18 cellular contexts compared by ENCODE assay signal in genomic region chr12:27561535-27562350, GRCh38. TPM values are rescaled to one million over a fixed set of nuclear protein-coding genes. Genes with fewer than 3 reads are reported as not detected.
A peak's percentile ranks its signal among the peaks of the same experiment; 100 is the strongest.
DNase-seq lines count a peak whose midpoint lies in the region; ATAC-seq, FAIRE-seq and TF ChIP-seq lines count a peak whose summit lies in the region.
"Had no signal": no experiment of that assay in that cellular context is flagged by ENCODE, and none has a peak within 500 bp of the region (broad histone marks: within the 10 kb centered on the region; RNA-seq: fewer than 3 reads in every experiment).

No MANE protein-coding gene starts in this region.

- no peak overlapping the region for H3K4me3 ChIP-seq in brain microvascular endothelial cell (ENCODE audit: low read depth, low read length)
- no peak overlapping the region for H3K4me3 ChIP-seq in sigmoid colon

- no peak overlapping the region for H3K27ac Mint-ChIP-seq in effector memory CD8-positive, alpha-beta T cell
- H3K27ac Mint-ChIP-seq: activated naive CD8-positive, alpha-beta T cell had no signal

- no peak overlapping the region for H3K4me3 Mint-ChIP-seq in effector memory CD8-positive, alpha-beta T cell
- H3K4me3 Mint-ChIP-seq: activated naive CD8-positive, alpha-beta T cell had no signal

- no peaks in the 10 kb centered on the region for H3K36me3 Mint-ChIP-seq in effector memory CD8-positive, alpha-beta T cell (ENCODE audit: insufficient read depth)
- H3K36me3 Mint-ChIP-seq: activated naive CD8-positive, alpha-beta T cell had no signal

- no peaks in the 10 kb centered on the region for H3K4me1 Mint-ChIP-seq in effector memory CD8-positive, alpha-beta T cell (ENCODE audit: low read depth in 2 of 2)

- FAIRE-seq in GM12891 (lab: Jason Lieb, UNC): peak; percentile 55

- H3K36me3 ChIP-seq in brain microvascular endothelial cell (replicated peaks) (no peaks in the 10 kb centered on the region), sigmoid colon (no peaks in the 10 kb centered on the region)
- H3K36me3 ChIP-seq: BE2C had no signal

- intact Hi-C loops in sigmoid colon (cut with DNase I): no loop called here

- H3K27ac ChIP-seq in brain microvascular endothelial cell: peak overlapping the region; percentile 6
- peak overlapping the region in 3 of 4 donors; percentile 24 to 57 (median 40) for H3K27ac ChIP-seq in sigmoid colon

- H3K4me1 ChIP-seq in sigmoid colon: peaks cover 0 to 45% (median 28%) of the 10 kb centered on the region in 4 donors

- no peak for TF ChIP-seq POLR2A in GM12891 (IDR thresholded peaks at IDR 0.05; ENCODE audit: low read depth, low read length)
- TF ChIP-seq POLR2A in sigmoid colon (IDR thresholded peaks at IDR 0.05): no peak

- TF ChIP-seq EP300 in sigmoid colon (IDR thresholded peaks at IDR 0.05): no peak

- in situ Hi-C loops in brain microvascular endothelial cell (cut with HindIII; ENCODE audit: low pct_ligation_motif_present, low sequenced_read_pairs) (no loop called here), G401 (cut with HindIII; ENCODE audit: low sequenced_read_pairs) (no loop called here)

- no peaks in the 10 kb centered on the region for H3K9me3 ChIP-seq in sigmoid colon
- H3K9me3 ChIP-seq: BE2C had no signal

- H3K27me3 Mint-ChIP-seq in effector memory CD8-positive, alpha-beta T cell: peaks cover 20 to 22% of the 10 kb centered on the region in 2 donors
- H3K27me3 Mint-ChIP-seq: activated naive CD8-positive, alpha-beta T cell had no signal

- no peak for ATAC-seq in effector memory CD8-positive, alpha-beta T cell (replicated peaks)

- no peaks in the 10 kb centered on the region for H3K9me3 Mint-ChIP-seq in effector memory CD8-positive, alpha-beta T cell

- TF ChIP-seq CTCF in brain microvascular endothelial cell (IDR thresholded peaks at IDR 0.05; ENCODE audit: low read depth, low read length, missing control alignments) (no peak), sigmoid colon (IDR thresholded peaks at IDR 0.05) (no peak)

- H3K27me3 ChIP-seq in brain microvascular endothelial cell (replicated peaks): no peaks in the 10 kb centered on the region
- no peaks in the 10 kb centered on the region for H3K27me3 ChIP-seq in sigmoid colon
- H3K27me3 ChIP-seq: BE2C had no signal

- WGBS in sigmoid colon, 2 donors: 67 to 68% methylated on average over 6 of the region's 6 CpGs

- no peak for DNase-seq in GM12891 (ENCODE audit: insufficient read length, low spot score)
- peak; percentile 28 for DNase-seq in brain microvascular endothelial cell
- DNase-seq in inferior parietal cortex (ENCODE audit: extremely low spot score): peak; percentile 52
- no peak for DNase-seq in sigmoid colon
- DNase-seq in effector memory CD8-positive, alpha-beta T cell: no peak
- no peak for DNase-seq in DMS 273 treated with DMSO at 0.1 percent for 48 hours (lab: John Stamatoyannopoulos, UW)
- no peak for DNase-seq in activated gamma-delta T cell (lab: John Stamatoyannopoulos, UW)
- no peak for DNase-seq in G401 (ENCODE audit: low spot score)
- DNase-seq: activated T-cell treated with anti-CD3 and anti-CD28 coated beads for 4 hours; BE2C; cerebellar nuclear complex; DMS79; glutamatergic neuron; NCI-H82; SHP77 treated with DMSO at 0.1 percent for 48 hours; stimulated activated CD4-positive, alpha-beta T cell treated with anti-CD3 and anti-CD28 coated beads, Interleukin-2, amount 100 ng/mL, for 48 hours; T1000 had no signal

TF ChIP-seq in GM12891, 5 proteins besides CTCF, POLR2A, EP300 and RAD21:
- no peak for TF ChIP-seq SPI1 (IDR thresholded peaks at IDR 0.05; ENCODE audit: low read depth, low read length)
- TF ChIP-seq POLR2AphosphoS5 (IDR thresholded peaks at IDR 0.05; ENCODE audit: low read depth, low read length): no peak

RNA-seq across cellular contexts. Expression of gene PPFIBP1, which starts 37.7 kb away (rescaled TPM):
- polyA plus RNA-seq in GM12891 (2012; ENCODE audit: low read depth, missing spikeins): 12.5 TPM
- total RNA-seq in sigmoid colon: 100 to 1,000 TPM in 1 of 4 donors, 10 to 100 TPM in 3; 65.3 to 101 (median 75.9) TPM
- 10 to 100 TPM in 2 of 3 donors, 1 to 10 TPM in 1; 5.5 to 18.6 (median 14.0) TPM for polyA plus RNA-seq in sigmoid colon
- 27.1 and 43.4 TPM in 2 replicates for total RNA-seq in G401 (2014; rRNA removed; shearing (Covaris generic))

Comparison
In these comparisons a context has a peak if more than half of its experiments do, and no peak if none do; other contexts are left out.
1. DNase-seq: peak in brain microvascular endothelial cell (single experiment) and inferior parietal cortex (single experiment); none in GM12891 (single experiment), sigmoid colon (single experiment), effector memory CD8-positive, alpha-beta T cell (0 of 3), DMS 273 treated with DMSO at 0.1 percent for 48 hours (single experiment), activated gamma-delta T cell (single experiment) and G401 (single experiment).